ENCODE assay signal across 8 cellular contexts in the genomic region with DNA sequence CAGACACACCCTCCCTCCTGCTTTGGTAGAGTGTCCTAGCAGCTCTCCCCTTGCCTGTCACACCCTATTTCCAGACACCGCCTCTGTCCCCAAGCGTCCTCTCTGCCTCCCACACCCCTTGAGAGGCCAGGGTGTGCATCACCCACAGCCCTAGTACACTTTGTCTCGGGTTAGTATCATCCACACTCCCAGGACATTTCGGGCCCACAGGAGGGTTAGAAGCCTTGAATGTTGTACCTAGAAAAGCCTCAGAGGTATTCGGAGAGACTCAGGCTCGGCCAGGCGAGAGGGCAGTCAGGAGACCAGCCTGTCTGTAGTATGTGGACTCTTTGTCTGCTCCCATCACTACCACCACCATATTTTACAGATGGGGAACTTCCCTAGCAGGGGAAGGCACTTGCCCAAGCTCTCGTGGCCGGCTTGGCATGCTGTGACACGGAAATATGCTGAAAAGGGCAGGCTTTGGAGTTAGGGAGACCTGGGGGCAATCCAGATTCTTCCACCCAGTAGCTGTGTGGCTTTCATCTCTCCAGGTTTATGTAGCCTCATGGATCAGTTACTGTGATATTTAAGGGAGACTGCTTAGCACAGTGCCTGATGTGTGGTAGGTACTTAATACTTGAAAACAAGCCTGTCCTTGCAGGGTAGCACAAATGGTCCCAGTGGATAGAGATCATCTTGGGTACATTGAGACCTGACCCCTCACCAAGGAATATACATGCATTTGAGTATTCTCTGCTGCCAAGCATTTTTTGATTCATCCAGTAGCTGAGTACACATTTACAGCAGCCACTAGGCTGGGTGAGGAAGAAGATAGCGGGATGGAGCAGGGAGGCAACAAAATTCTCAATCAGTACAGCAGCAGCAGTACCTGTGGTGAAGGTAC. TPM values are rescaled to one million over a fixed set of nuclear protein-coding genes. Genes with fewer than 3 reads are reported as not detected.
DNase-seq lines count a peak whose midpoint lies in the region; ATAC-seq and TF ChIP-seq lines count a peak whose summit lies in the region.

No MANE protein-coding gene starts in this region.

- peaks cover 53% of the 10 kb centered on the region for H3K4me1 Mint-ChIP-seq in activated CD8-positive, alpha-beta memory T cell treated with anti-CD3 and anti-CD28 coated beads, Interleukin-2, amount 10 ng/mL, durations not matched to agents 7 days and 5 days

- H3K36me3 Mint-ChIP-seq in activated CD8-positive, alpha-beta memory T cell treated with anti-CD3 and anti-CD28 coated beads, Interleukin-2, amount 10 ng/mL, durations not matched to agents 7 days and 5 days = peaks cover 38% of the 10 kb centered on the region

- CTCF ChIA-PET in activated CD8-positive, alpha-beta memory T cell treated with anti-CD3 and anti-CD28 coated beads, Interleukin-2, amount 10 ng/mL, durations not matched to agents 7 days and 5 days (lab: Charles Lee) = interaction anchor here (1.3 to 3.3 kb wide), 4 partner anchors 13 to 77 kb away, joined by 5 to 19 read pairs (median 12); a partner anchor contains a TSS

- H3K27me3 Mint-ChIP-seq in activated CD8-positive, alpha-beta memory T cell treated with anti-CD3 and anti-CD28 coated beads, Interleukin-2, amount 10 ng/mL, durations not matched to agents 7 days and 5 days = no peaks in the 10 kb centered on the region

- peak overlapping the region; percentile 88 for H3K27ac Mint-ChIP-seq in activated CD8-positive, alpha-beta memory T cell treated with anti-CD3 and anti-CD28 coated beads, Interleukin-2, amount 10 ng/mL, durations not matched to agents 7 days and 5 days

- no peak for DNase-seq in activated CD8-positive, alpha-beta memory T cell treated with anti-CD3 and anti-CD28 coated beads, Interleukin-2, amount 10 ng/mL, durations not matched to agents 7 days and 5 days
- DNase-seq in activated CD8-positive, alpha-beta memory T cell treated with anti-CD3 and anti-CD28 coated beads, Interleukin-2, amount 50 U/mL, for 48 hours = no peak
- no peak for DNase-seq in ascending aorta (ENCODE audit: low spot score in 2 of 2)
- no peak for DNase-seq in left lung
- no peak for DNase-seq in hypothalamus (lab: John Stamatoyannopoulos, UW)
- DNase-seq in activated CD4-positive, CD25-positive, alpha-beta regulatory T cell (lab: John Stamatoyannopoulos, UW) = no peak

- H3K9me3 ChIP-seq in ascending aorta (no peaks in the 10 kb centered on the region), left lung (no peaks in the 10 kb centered on the region), thymus (ENCODE audit: control insufficient read depth) (no peaks in the 10 kb centered on the region)

- ATAC-seq in activated CD8-positive, alpha-beta memory T cell treated with anti-CD3 and anti-CD28 coated beads, Interleukin-2, amount 10 ng/mL, durations not matched to agents 7 days and 5 days = no peak
- no peak for ATAC-seq in left lung
- ATAC-seq in HG03521 (IDR thresholded peaks at IDR 0.05; ENCODE audit: unreplicated experiment) = no peak

- H3K9me3 Mint-ChIP-seq in activated CD8-positive, alpha-beta memory T cell treated with anti-CD3 and anti-CD28 coated beads, Interleukin-2, amount 10 ng/mL, durations not matched to agents 7 days and 5 days (ENCODE audit: low read depth) = no peaks in the 10 kb centered on the region

- H3K27me3 ChIP-seq in ascending aorta (no peaks in the 10 kb centered on the region), left lung (no peaks in the 10 kb centered on the region), thymus (ENCODE audit: control insufficient read depth, insufficient read depth) (no peaks in the 10 kb centered on the region)

- H3K27ac ChIP-seq in ascending aorta = peak overlapping the region; percentile 96 to 98
- peak overlapping the region; percentile 94 to 97 for H3K27ac ChIP-seq in left lung
- no peak overlapping the region for H3K27ac ChIP-seq in thymus (ENCODE audit: low read depth)

- TF ChIP-seq CTCF in ascending aorta (IDR thresholded peaks at IDR 0.05) (no peak), left lung (IDR thresholded peaks at IDR 0.05) (no peak)

- H3K36me3 ChIP-seq in ascending aorta (peaks cover 30 to 42% of the 10 kb centered on the region in 2 donors), left lung (peaks cover 3 to 43% of the 10 kb centered on the region in 2 donors), thymus (ENCODE audit: control insufficient read depth, insufficient read depth) (peaks cover 36% of the 10 kb centered on the region)

- peaks cover 19 to 26% of the 10 kb centered on the region in 2 donors for H3K4me1 ChIP-seq in ascending aorta
- peaks cover 19 to 41% of the 10 kb centered on the region in 2 donors for H3K4me1 ChIP-seq in left lung
- H3K4me1 ChIP-seq in thymus (ENCODE audit: control insufficient read depth, insufficient read depth, low read length) = peaks cover 22% of the 10 kb centered on the region

- intact Hi-C loops in ascending aorta (cut with DNase I) (no loop called here), left lung (cut with DNase I) (no loop called here)

- 89% methylated on average over 11 of the region's 11 CpGs for WGBS in thymus

- peak overlapping the region; percentile 84 to 100 for H3K4me3 ChIP-seq in ascending aorta
- peak overlapping the region; percentile 89 to 96 for H3K4me3 ChIP-seq in left lung
- H3K4me3 ChIP-seq in thymus (ENCODE audit: low read length) = peak overlapping the region; percentile 76

- H3K4me3 Mint-ChIP-seq in activated CD8-positive, alpha-beta memory T cell treated with anti-CD3 and anti-CD28 coated beads, Interleukin-2, amount 10 ng/mL, durations not matched to agents 7 days and 5 days = peak overlapping the region; percentile 99

RNA-seq across cellular contexts. Expression of a gene that starts 1.4 kb away (rescaled TPM):
- total RNA-seq in activated CD8-positive, alpha-beta memory T cell treated with anti-CD3 and anti-CD28 coated beads, Interleukin-2, amount 10 ng/mL, durations not matched to agents 7 days and 5 days = 10 to 100 TPM; 27.6 to 31.8 TPM
- total RNA-seq in ascending aorta (166 TPM), left lung (100 to 1,000 TPM in 1 of 2 donors, 10 to 100 TPM in 1; 82.3 to 104 TPM)
- 50.4 TPM for polyA plus RNA-seq in thymus

RNA-seq across cellular contexts. Expression of a gene that starts 1.6 kb away (rescaled TPM):
- 10 to 100 TPM; 15.2 to 19.7 TPM for total RNA-seq in activated CD8-positive, alpha-beta memory T cell treated with anti-CD3 and anti-CD28 coated beads, Interleukin-2, amount 10 ng/mL, durations not matched to agents 7 days and 5 days
- total RNA-seq in ascending aorta (1.9 TPM), left lung (10 to 100 TPM in 1 of 2 donors, 1 to 10 TPM in 1; 9.6 to 13.6 TPM)
- polyA plus RNA-seq in thymus = 10.8 TPM

RNA-seq across cellular contexts. Expression of a gene that starts 52.1 kb away (rescaled TPM):
- total RNA-seq in activated CD8-positive, alpha-beta memory T cell treated with anti-CD3 and anti-CD28 coated beads, Interleukin-2, amount 10 ng/mL, durations not matched to agents 7 days and 5 days = 10 to 100 TPM; 36.0 to 39.5 TPM
- total RNA-seq in ascending aorta (48.9 TPM), left lung (10 to 100 TPM; 23.9 to 31.8 TPM)
- polyA plus RNA-seq in thymus = 32.8 TPM

RNA-seq across cellular contexts. Expression of a gene that starts 52.4 kb away (rescaled TPM):
- 10 to 100 TPM; 16.5 to 18.9 TPM for total RNA-seq in activated CD8-positive, alpha-beta memory T cell treated with anti-CD3 and anti-CD28 coated beads, Interleukin-2, amount 10 ng/mL, durations not matched to agents 7 days and 5 days
- 3.9 TPM for total RNA-seq in ascending aorta
- 10 to 100 TPM; 10.6 to 11.1 TPM for total RNA-seq in left lung
- 18.3 TPM for polyA plus RNA-seq in thymus
